Comparison of ENCODE assay signal across 1 cellular context in the genomic region with DNA sequence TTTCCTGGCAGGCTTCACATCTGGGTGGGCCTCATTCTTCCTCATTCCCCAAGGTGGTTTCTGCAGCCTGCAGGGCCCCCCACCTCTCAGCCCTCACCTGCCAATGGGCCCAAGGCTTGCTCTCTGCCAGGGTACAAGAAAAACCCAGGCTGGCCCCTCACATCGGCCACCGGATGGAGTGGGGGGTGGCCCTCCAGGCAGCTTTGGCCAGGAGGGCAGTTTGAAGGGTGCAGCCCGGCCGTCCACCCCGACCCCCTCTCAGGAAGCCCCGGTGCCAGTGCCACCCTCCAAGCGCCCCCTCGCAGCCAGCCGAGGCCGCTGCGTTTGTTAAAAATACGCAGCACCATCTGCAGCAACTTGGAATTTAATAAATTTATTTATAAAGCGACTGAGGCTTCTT.
TF ChIP-seq lines count a peak whose summit lies in the region.

No MANE protein-coding gene starts in this region.

TF ChIP-seq in H1, 55 proteins besides CTCF, POLR2A, EP300 and RAD21:
- TF ChIP-seq SRF (IDR thresholded peaks at IDR 0.05; ENCODE audit: low read depth, low read length) (no peak), BACH1 (IDR thresholded peaks at IDR 0.05; ENCODE audit: low read length) (no peak), SP2 (IDR thresholded peaks at IDR 0.05; ENCODE audit: low read length) (no peak), JUND (IDR thresholded peaks at IDR 0.05; ENCODE audit: low read length) (no peak), BRCA1 (IDR thresholded peaks at IDR 0.05; ENCODE audit: low read depth, low read length) (no peak)
